In genomic region chr3:185959609-185960517, GRCh38 we compare ENCODE assay signal across 1 cellular context.
TF ChIP-seq lines count a peak whose summit lies in the region.

No MANE protein-coding gene starts in this region.

TF ChIP-seq in HCT116, 20 proteins besides CTCF, POLR2A, EP300 and RAD21 (continued from another document):
- no peak for TF ChIP-seq ZNF274 (IDR thresholded peaks at IDR 0.05; ENCODE audit: low read depth, low read length)
- TF ChIP-seq ELF1 (IDR thresholded peaks at IDR 0.05; ENCODE audit: borderline replicate concordance, low read depth) = no peak
- no peak for TF ChIP-seq CEBPB (IDR thresholded peaks at IDR 0.05; ENCODE audit: low read depth)
- no peak for TF ChIP-seq EZH2phosphoT487 (IDR thresholded peaks at IDR 0.05; ENCODE audit: borderline replicate concordance)
- no peak for TF ChIP-seq EZH2 (IDR thresholded peaks at IDR 0.05)
- TF ChIP-seq CBX3 (IDR thresholded peaks at IDR 0.05; ENCODE audit: low read depth) = no peak
TF ChIP-seq in HCT116: peak in this region for 0.
